In the genomic region with DNA sequence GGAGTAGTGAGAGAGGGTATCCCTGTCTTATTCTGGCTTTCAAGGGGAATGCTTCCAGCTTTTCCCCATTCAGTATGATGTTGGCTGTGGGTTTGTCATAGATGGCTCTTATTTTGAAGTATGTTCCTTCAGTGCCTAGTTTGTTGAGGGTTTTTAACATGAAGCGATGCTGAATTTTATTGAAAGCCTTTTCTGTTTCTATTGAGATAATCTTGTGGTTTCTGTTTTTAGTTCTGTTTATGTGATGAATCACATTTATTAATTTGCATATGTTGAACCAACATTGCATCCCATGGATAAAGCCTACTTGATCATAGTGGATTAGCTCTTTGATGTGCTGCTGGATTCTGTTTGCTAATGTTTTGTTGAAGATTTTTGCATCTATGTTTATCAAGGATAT, we compare ENCODE assay signal across 8 cellular contexts.
A peak's percentile ranks its signal among the peaks of the same experiment; 100 is the strongest.
DNase-seq lines count a peak whose midpoint lies in the region; FAIRE-seq and TF ChIP-seq lines count a peak whose summit lies in the region.
"Not testable (repeated sequence)": the region's sequence is repeated elsewhere in the genome, so short reads cannot be mapped to it uniquely, and the experiment has no call there.

No MANE protein-coding gene starts in this region.

- WGBS in smooth muscle cell (ENCODE audit: low lambda C conversion rate): 16% methylated on average over 1 of the region's 1 CpG

- H3K4me3 Mint-ChIP-seq in astrocyte (ENCODE audit: unreplicated experiment): not testable (repeated sequence)

- not testable (repeated sequence) for H3K27me3 Mint-ChIP-seq in astrocyte (ENCODE audit: low read depth, unreplicated experiment)

- not testable (repeated sequence) for H3K79me2 ChIP-seq in astrocyte (ENCODE audit: insufficient read depth, low read length); fibroblast of lung (ENCODE audit: control insufficient read depth, insufficient read depth, low read length); smooth muscle cell (ENCODE audit: low read depth)

- not testable (repeated sequence) for TF ChIP-seq CTCF in astrocyte (IDR thresholded peaks at IDR 0.05; ENCODE audit: insufficient read depth, low read depth, low read length); fibroblast of lung (conservative IDR thresholded peaks at IDR 0.05 in 1 of 2, IDR thresholded peaks at IDR 0.05 in 1 of 2; ENCODE audit: low read depth in 1 of 2, low read length in 2 of 2); smooth muscle cell (IDR thresholded peaks at IDR 0.05; ENCODE audit: borderline replicate concordance, insufficient read depth, poor library complexity, severe bottlenecking)

- H3K4me2 ChIP-seq in astrocyte (ENCODE audit: low read length); fibroblast of lung (ENCODE audit: extremely low read depth, insufficient read depth, low read length): not testable (repeated sequence)
- peak overlapping the region; percentile 54 for H3K4me2 ChIP-seq in smooth muscle cell

- H3K27ac Mint-ChIP-seq in astrocyte (ENCODE audit: unreplicated experiment): not testable (repeated sequence)

- H3K27me3 ChIP-seq in astrocyte (ENCODE audit: insufficient read depth, low read length); fibroblast of lung (ENCODE audit: control insufficient read depth, insufficient read depth, low read length); smooth muscle cell (ENCODE audit: low read depth): not testable (repeated sequence)

- FAIRE-seq in astrocyte (lab: Jason Lieb, UNC): not testable (repeated sequence)

- H3K36me3 Mint-ChIP-seq in astrocyte (ENCODE audit: low read depth, unreplicated experiment): peaks cover 45% of the 10 kb centered on the region

- DNase-seq in EH (ENCODE audit: low read depth) (peak; percentile 31), HCEC 1CT (peak; percentile 46), LHCN-M2 (ENCODE audit: low read depth) (peak; percentile 6), OCI-M1 (lab: John Stamatoyannopoulos, UW) (peak; percentile 82), astrocyte (ENCODE audit: low read depth) (peak; percentile 3), fibroblast of lung (ENCODE audit: low read depth in 2 of 2) (peak; percentile 13 to 21), iris pigment epithelial cell (ENCODE audit: low read depth) (peak; percentile 41)
- DNase-seq in smooth muscle cell (lab: John Stamatoyannopoulos, UW; ENCODE audit: unreplicated experiment): not testable (repeated sequence)

- H4K20me1 ChIP-seq in astrocyte (ENCODE audit: insufficient read depth, low read length); fibroblast of lung (ENCODE audit: control insufficient read depth, extremely low read depth, insufficient read depth, low read length); smooth muscle cell (ENCODE audit: low read depth): not testable (repeated sequence)

- H3K4me3 ChIP-seq in astrocyte (ENCODE audit: insufficient read depth, low read depth, low read length); fibroblast of lung (replicated peaks in 1 of 4; ENCODE audit: control extremely low read depth in 1 of 4, insufficient read depth in 1 of 4, low read depth in 3 of 4, low read length in 4 of 4); smooth muscle cell: not testable (repeated sequence)

- H3K9me3 ChIP-seq in astrocyte (ENCODE audit: insufficient read depth, low read depth, low read length); fibroblast of lung (ENCODE audit: control insufficient read depth, insufficient read depth, low read depth, low read length); smooth muscle cell (replicated peaks; ENCODE audit: low read depth): not testable (repeated sequence)

- H3K4me1 Mint-ChIP-seq in astrocyte (ENCODE audit: low read depth, unreplicated experiment): not testable (repeated sequence)

- H3K36me3 ChIP-seq in astrocyte (ENCODE audit: insufficient read depth, low read length): peaks cover 11% of the 10 kb centered on the region
- H3K36me3 ChIP-seq in fibroblast of lung (ENCODE audit: control insufficient read depth, insufficient read depth, low read length): not testable (repeated sequence)
- H3K36me3 ChIP-seq in smooth muscle cell (ENCODE audit: low read depth): peaks cover 10% of the 10 kb centered on the region

- H3K9ac ChIP-seq in astrocyte (ENCODE audit: low read length); fibroblast of lung (ENCODE audit: insufficient read depth, low read length); smooth muscle cell (ENCODE audit: low read depth): not testable (repeated sequence)

- not testable (repeated sequence) for H2AFZ ChIP-seq in astrocyte (ENCODE audit: low read depth, low read length); fibroblast of lung (ENCODE audit: low read length); smooth muscle cell (ENCODE audit: low read depth)

- H3F3A ChIP-seq in smooth muscle cell (ENCODE audit: low read depth): peaks cover 27% of the 10 kb centered on the region

- H3K27ac ChIP-seq in astrocyte (ENCODE audit: low read depth, low read length); fibroblast of lung (ENCODE audit: insufficient read depth, low read length): not testable (repeated sequence)
- H3K27ac ChIP-seq in smooth muscle cell (ENCODE audit: low read depth): peak overlapping the region; percentile 56

- peaks cover 16% of the 10 kb centered on the region for H3K9me3 Mint-ChIP-seq in astrocyte (ENCODE audit: unreplicated experiment)

- H3K4me1 ChIP-seq in astrocyte (ENCODE audit: insufficient read depth, low read length); fibroblast of lung (ENCODE audit: control insufficient read depth, extremely low read depth, insufficient read depth, low read length): not testable (repeated sequence)
- peaks cover 10% of the 10 kb centered on the region for H3K4me1 ChIP-seq in smooth muscle cell (ENCODE audit: low read depth)
